In genomic region chr6:18680842-18681241, GRCh38 we compare ENCODE assay signal across 22 cellular contexts.
DNase-seq lines count a peak whose midpoint lies in the region; ATAC-seq and TF ChIP-seq lines count a peak whose summit lies in the region.
"Had no signal": no experiment of that assay in that cellular context is flagged by ENCODE, and none has a peak within 500 bp of the region (broad histone marks: within the 10 kb centered on the region; RNA-seq: fewer than 3 reads in every experiment).

No MANE protein-coding gene starts in this region.

- no peaks in the 10 kb centered on the region for H3K4me1 Mint-ChIP-seq in GM23338
- H3K4me1 Mint-ChIP-seq: activated CD4-positive, alpha-beta T cell treated with anti-CD3 and anti-CD28 coated beads, Interleukin-2, amount 10 ng/mL, durations not matched to agents 24 days and 14 days; activated naive CD4-positive, alpha-beta T cell treated with anti-CD3 and anti-CD28 coated beads, Interleukin-2, amount 10 ng/mL, durations not matched to agents 7 days and 5 days; naive B cell had no signal

- DNase-seq in GM23338 (ENCODE audit: low spot score) (peak; percentile 10), dermis blood vessel endothelial cell (peak; percentile 1), retinal pigment epithelial cell (ENCODE audit: low read depth) (no peak), NCI-H128 (lab: John Stamatoyannopoulos, UW; ENCODE audit: unreplicated experiment) (no peak), HuH-7.5 (ENCODE audit: low spot score) (no peak), hepatic stellate cell (ENCODE audit: low spot score) (no peak)
- DNase-seq: activated CD4-positive, alpha-beta T cell treated with anti-CD3 and anti-CD28 coated beads, Interleukin-2, amount 10 ng/mL, durations not matched to agents 24 days and 14 days; activated naive CD4-positive, alpha-beta T cell treated with anti-CD3 and anti-CD28 coated beads, Interleukin-2, amount 10 ng/mL, durations not matched to agents 7 days and 5 days; activated T-cell treated with anti-CD3 and anti-CD28 coated beads for 4 hours; naive B cell; NCI-H1930; NCI-H524 treated with DMSO at 0.1 percent for 48 hours; testis had no signal

- H3K27ac ChIP-seq in GM23338 (ENCODE audit: low read depth) (no peak overlapping the region), OCI-LY3 (ENCODE audit: low read length) (no peak overlapping the region)
- H3K27ac ChIP-seq: ascending aorta, BLaER1, coronary artery, epithelial cell of prostate, SK-N-MC, testis had no signal

- H4K20me1 ChIP-seq in GM23338 (replicated peaks; ENCODE audit: insufficient read depth) (no peaks in the 10 kb centered on the region), OCI-LY3 (ENCODE audit: insufficient read depth, low read length) (no peaks in the 10 kb centered on the region)
- H4K20me1 ChIP-seq: BLaER1 had no signal

- H3K9me3 ChIP-seq in OCI-LY3 (ENCODE audit: insufficient read depth, low read length) = no peaks in the 10 kb centered on the region
- H3K9me3 ChIP-seq: ascending aorta, BLaER1, testis had no signal

- H3K36me3 Mint-ChIP-seq in GM23338 (ENCODE audit: low read depth) = no peaks in the 10 kb centered on the region
- H3K36me3 Mint-ChIP-seq: activated naive CD4-positive, alpha-beta T cell treated with anti-CD3 and anti-CD28 coated beads, Interleukin-2, amount 10 ng/mL, durations not matched to agents 7 days and 5 days; naive B cell had no signal

- H3K27ac Mint-ChIP-seq in GM23338 = no peak overlapping the region
- H3K27ac Mint-ChIP-seq: activated CD4-positive, alpha-beta T cell treated with anti-CD3 and anti-CD28 coated beads, Interleukin-2, amount 10 ng/mL, durations not matched to agents 24 days and 14 days; activated naive CD4-positive, alpha-beta T cell treated with anti-CD3 and anti-CD28 coated beads, Interleukin-2, amount 10 ng/mL, durations not matched to agents 7 days and 5 days; progenitor cell of endocrine pancreas had no signal

- TF ChIP-seq CTCF in GM23338 (conservative IDR thresholded peaks at IDR 0.05; ENCODE audit: low read depth in 2 of 2) = peak; percentile 40 to 53; a peak in 3 of 4 replicates
- peak; percentile 50 for TF ChIP-seq CTCF in OCI-LY3 (IDR thresholded peaks at IDR 0.05; ENCODE audit: low read depth, low read length)
- TF ChIP-seq CTCF in retinal pigment epithelial cell (conservative IDR thresholded peaks at IDR 0.05; ENCODE audit: low read depth, low read length) = peak; percentile 34

- H3K4me1 ChIP-seq in GM23338 (ENCODE audit: insufficient read depth) = no peaks in the 10 kb centered on the region
- no peaks in the 10 kb centered on the region for H3K4me1 ChIP-seq in OCI-LY3 (ENCODE audit: low read length)
- H3K4me1 ChIP-seq: ascending aorta, BLaER1, testis had no signal

- peaks cover 2% of the 10 kb centered on the region for H3K27me3 Mint-ChIP-seq in GM23338 (ENCODE audit: insufficient read depth, low read depth, poor library complexity)
- H3K27me3 Mint-ChIP-seq: activated CD4-positive, alpha-beta T cell treated with anti-CD3 and anti-CD28 coated beads, Interleukin-2, amount 10 ng/mL, durations not matched to agents 24 days and 14 days; activated naive CD4-positive, alpha-beta T cell treated with anti-CD3 and anti-CD28 coated beads, Interleukin-2, amount 10 ng/mL, durations not matched to agents 7 days and 5 days; naive B cell had no signal

- no peaks in the 10 kb centered on the region for H3K27me3 ChIP-seq in GM23338 (ENCODE audit: insufficient read depth)
- H3K27me3 ChIP-seq in OCI-LY3 (ENCODE audit: low read depth, low read length) = no peaks in the 10 kb centered on the region
- H3K27me3 ChIP-seq: ascending aorta, BLaER1, testis had no signal

- H3K4me3 Mint-ChIP-seq in GM23338 = no peak overlapping the region
- H3K4me3 Mint-ChIP-seq: activated CD4-positive, alpha-beta T cell treated with anti-CD3 and anti-CD28 coated beads, Interleukin-2, amount 10 ng/mL, durations not matched to agents 24 days and 14 days; activated naive CD4-positive, alpha-beta T cell treated with anti-CD3 and anti-CD28 coated beads, Interleukin-2, amount 10 ng/mL, durations not matched to agents 7 days and 5 days; naive B cell had no signal

- H2AFZ ChIP-seq in GM23338 = no peak overlapping the region
- no peak overlapping the region for H2AFZ ChIP-seq in OCI-LY3 (ENCODE audit: low read depth, low read length)

- H3K36me3 ChIP-seq in GM23338 (ENCODE audit: insufficient read depth) (no peaks in the 10 kb centered on the region), OCI-LY3 (replicated peaks; ENCODE audit: low read depth, low read length) (no peaks in the 10 kb centered on the region)
- H3K36me3 ChIP-seq: ascending aorta, BLaER1 had no signal

- ATAC-seq in GM23338 = peak; percentile 48; the same call in 2 of the 3 replicates

- H3K9me3 Mint-ChIP-seq in GM23338 = 0 out of 3 replicates have a peak, but pooled peaks cover 3% of the 10 kb centered on the region

- H3F3A ChIP-seq in GM23338 (replicated peaks; ENCODE audit: low read depth) = no peaks in the 10 kb centered on the region

- no peak overlapping the region for H3K4me3 ChIP-seq in GM23338
- H3K4me3 ChIP-seq in OCI-LY3 (ENCODE audit: low read length) = no peak overlapping the region
- no peak overlapping the region for H3K4me3 ChIP-seq in retinal pigment epithelial cell (ENCODE audit: low read length)
- H3K4me3 ChIP-seq: ascending aorta, BLaER1, coronary artery, lung, SK-N-MC, smooth muscle cell, testis had no signal

- H3K79me2 ChIP-seq in GM23338 (replicated peaks; ENCODE audit: insufficient read depth) (no peaks in the 10 kb centered on the region), OCI-LY3 (ENCODE audit: low read length) (no peaks in the 10 kb centered on the region)

- H3K9me2 ChIP-seq in GM23338 (ENCODE audit: insufficient read depth) = 0 out of 2 replicates have a peak, but pooled peaks cover 2% of the 10 kb centered on the region

- H3K4me2 ChIP-seq in GM23338 = no peak overlapping the region
- H3K4me2 ChIP-seq in OCI-LY3 (ENCODE audit: low read length) = no peak overlapping the region
- H3K4me2 ChIP-seq: BLaER1, smooth muscle cell had no signal

- H3K9ac ChIP-seq in OCI-LY3 (ENCODE audit: low read length) = no peak overlapping the region
- H3K9ac ChIP-seq: BLaER1 had no signal

TF ChIP-seq in GM23338, 12 proteins besides CTCF, POLR2A, EP300 and RAD21 (continues in another document):
- TF ChIP-seq JUNB (IDR thresholded peaks at IDR 0.05; ENCODE audit: unreplicated experiment) = no peak
- no peak for TF ChIP-seq ZNF114 (CRISPR knock-in tag; IDR thresholded peaks at IDR 0.05)
- TF ChIP-seq NANOG (IDR thresholded peaks at IDR 0.05; ENCODE audit: borderline replicate concordance) = no peak
- TF ChIP-seq REST (IDR thresholded peaks at IDR 0.05; ENCODE audit: unreplicated experiment) = no peak
- TF ChIP-seq STAT1 (IDR thresholded peaks at IDR 0.05; ENCODE audit: unreplicated experiment) = no peak
- no peak for TF ChIP-seq POLR2AphosphoS5 (IDR thresholded peaks at IDR 0.05; ENCODE audit: low read depth)
- no peak for TF ChIP-seq EZH2 (IDR thresholded peaks at IDR 0.05; ENCODE audit: low read depth, unreplicated experiment)
- no peak for TF ChIP-seq EZH2phosphoT487 (IDR thresholded peaks at IDR 0.05; ENCODE audit: unreplicated experiment)
- TF ChIP-seq CREB1 (CRISPR knock-in tag; IDR thresholded peaks at IDR 0.05; ENCODE audit: low read depth) = no peak
- no peak for TF ChIP-seq ETS1 (IDR thresholded peaks at IDR 0.05)
- no peak for TF ChIP-seq ZNF331 (CRISPR knock-in tag; IDR thresholded peaks at IDR 0.05; ENCODE audit: low read depth)

Comparison
In these comparisons a context has a peak if more than half of its experiments do, and no peak if none do; other contexts are left out.
1. DNase-seq: peak in GM23338 (single experiment) and dermis blood vessel endothelial cell (single experiment); none in retinal pigment epithelial cell (single experiment), NCI-H128 (single experiment), HuH-7.5 (single experiment) and hepatic stellate cell (single experiment).
2. Peak in every context shown above with its lines, with median percentiles within 50 percentile points of each other: CTCF ChIP-seq.